1 cellular context compared by ENCODE assay signal in the genomic region with DNA sequence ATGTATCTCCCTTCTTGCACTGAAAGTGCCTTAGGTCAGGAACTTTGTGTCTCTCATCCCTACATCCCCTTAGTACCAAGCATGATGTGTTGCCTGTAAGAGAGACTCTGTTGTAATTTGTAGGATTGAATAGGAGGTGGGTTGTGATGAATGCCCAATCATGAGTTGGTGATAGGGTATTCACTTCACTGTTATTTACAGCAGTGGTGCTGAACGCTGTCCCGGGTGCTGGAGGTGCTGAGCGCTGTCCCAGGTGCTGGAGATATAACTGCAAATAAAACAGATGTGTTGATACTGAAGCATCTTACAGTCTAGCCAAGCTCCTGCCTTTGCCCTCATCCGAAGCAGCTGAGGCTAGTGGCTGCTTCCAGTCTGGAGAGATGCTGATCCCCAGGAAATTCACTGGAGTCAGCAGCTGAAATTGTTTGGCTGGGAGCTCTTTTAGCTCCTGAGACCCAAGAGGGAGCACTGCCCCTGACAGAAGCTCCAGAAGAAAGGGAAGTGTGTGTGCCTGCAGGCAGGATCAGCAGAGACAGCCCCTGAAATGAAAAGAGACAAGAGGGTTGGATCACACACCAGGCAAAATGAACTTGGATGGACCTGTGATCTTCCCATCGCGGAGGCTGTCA.
TF ChIP-seq lines count a peak whose summit lies in the region.

No MANE protein-coding gene starts in this region.

TF ChIP-seq in HepG2, 621 proteins besides CTCF, POLR2A, EP300 and RAD21 (continued from another document and continues in another):
- TF ChIP-seq, protein P1, sequence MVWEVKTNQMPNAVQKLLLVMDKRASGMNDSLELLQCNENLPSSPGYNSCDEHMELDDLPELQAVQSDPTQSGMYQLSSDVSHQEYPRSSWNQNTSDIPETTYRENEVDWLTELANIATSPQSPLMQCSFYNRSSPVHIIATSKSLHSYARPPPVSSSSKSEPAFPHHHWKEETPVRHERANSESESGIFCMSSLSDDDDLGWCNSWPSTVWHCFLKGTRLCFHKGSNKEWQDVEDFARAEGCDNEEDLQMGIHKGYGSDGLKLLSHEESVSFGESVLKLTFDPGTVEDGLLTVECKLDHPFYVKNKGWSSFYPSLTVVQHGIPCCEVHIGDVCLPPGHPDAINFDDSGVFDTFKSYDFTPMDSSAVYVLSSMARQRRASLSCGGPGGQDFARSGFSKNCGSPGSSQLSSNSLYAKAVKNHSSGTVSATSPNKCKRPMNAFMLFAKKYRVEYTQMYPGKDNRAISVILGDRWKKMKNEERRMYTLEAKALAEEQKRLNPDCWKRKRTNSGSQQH (CRISPR knock-in tag; IDR thresholded peaks at IDR 0.05; ENCODE audit: low read depth): peak; percentile 96
- TF ChIP-seq HOXD1 (CRISPR knock-in tag; IDR thresholded peaks at IDR 0.05) (peak; percentile 63; the same call in 1 of the 2 replicates), ONECUT2 (CRISPR knock-in tag; IDR thresholded peaks at IDR 0.05) (peak; percentile 53; the same call in 1 of the 2 replicates), ZNF75D (CRISPR knock-in tag; IDR thresholded peaks at IDR 0.05; ENCODE audit: borderline replicate concordance) (0 out of 2 replicates have a peak, but pooled peaks have one; percentile 80), HES4 (CRISPR knock-in tag; IDR thresholded peaks at IDR 0.05; ENCODE audit: borderline replicate concordance) (peak; percentile 71; the same call in 1 of the 2 replicates), CBX5 (CRISPR knock-in tag; IDR thresholded peaks at IDR 0.05; ENCODE audit: borderline replicate concordance) (0 out of 2 replicates have a peak, but pooled peaks have one; percentile 51), ZFP82 (CRISPR knock-in tag; IDR thresholded peaks at IDR 0.05; ENCODE audit: borderline replicate concordance) (no peak), ZNF557 (CRISPR knock-in tag; IDR thresholded peaks at IDR 0.05) (peak; percentile 95; the same call in 1 of the 2 replicates), ZNF543 (CRISPR knock-in tag; IDR thresholded peaks at IDR 0.05) (0 out of 2 replicates have a peak, but pooled peaks have one; percentile 49), ZNF263 (CRISPR knock-in tag; IDR thresholded peaks at IDR 0.05) (peak; percentile 65), SRY (CRISPR knock-in tag; IDR thresholded peaks at IDR 0.05) (0 out of 2 replicates have a peak, but pooled peaks have one; percentile 58), ZNF564 (CRISPR knock-in tag; IDR thresholded peaks at IDR 0.05) (0 out of 2 replicates have a peak, but pooled peaks have one; percentile 38), AGO1 (IDR thresholded peaks at IDR 0.05; ENCODE audit: low read depth, low read length, poor library complexity, severe bottlenecking) (no peak)
- TF ChIP-seq, protein P2, sequence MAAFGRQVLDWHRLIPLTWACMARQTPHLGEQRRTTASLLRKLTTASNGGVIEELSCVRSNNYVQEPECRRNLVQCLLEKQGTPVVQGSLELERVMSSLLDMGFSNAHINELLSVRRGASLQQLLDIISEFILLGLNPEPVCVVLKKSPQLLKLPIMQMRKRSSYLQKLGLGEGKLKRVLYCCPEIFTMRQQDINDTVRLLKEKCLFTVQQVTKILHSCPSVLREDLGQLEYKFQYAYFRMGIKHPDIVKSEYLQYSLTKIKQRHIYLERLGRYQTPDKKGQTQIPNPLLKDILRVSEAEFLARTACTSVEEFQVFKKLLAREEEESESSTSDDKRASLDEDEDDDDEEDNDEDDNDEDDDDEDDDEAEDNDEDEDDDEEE (CRISPR knock-in tag; IDR thresholded peaks at IDR 0.05): no peak; the same call in 1 of the 2 replicates
- TF ChIP-seq, protein P3, sequence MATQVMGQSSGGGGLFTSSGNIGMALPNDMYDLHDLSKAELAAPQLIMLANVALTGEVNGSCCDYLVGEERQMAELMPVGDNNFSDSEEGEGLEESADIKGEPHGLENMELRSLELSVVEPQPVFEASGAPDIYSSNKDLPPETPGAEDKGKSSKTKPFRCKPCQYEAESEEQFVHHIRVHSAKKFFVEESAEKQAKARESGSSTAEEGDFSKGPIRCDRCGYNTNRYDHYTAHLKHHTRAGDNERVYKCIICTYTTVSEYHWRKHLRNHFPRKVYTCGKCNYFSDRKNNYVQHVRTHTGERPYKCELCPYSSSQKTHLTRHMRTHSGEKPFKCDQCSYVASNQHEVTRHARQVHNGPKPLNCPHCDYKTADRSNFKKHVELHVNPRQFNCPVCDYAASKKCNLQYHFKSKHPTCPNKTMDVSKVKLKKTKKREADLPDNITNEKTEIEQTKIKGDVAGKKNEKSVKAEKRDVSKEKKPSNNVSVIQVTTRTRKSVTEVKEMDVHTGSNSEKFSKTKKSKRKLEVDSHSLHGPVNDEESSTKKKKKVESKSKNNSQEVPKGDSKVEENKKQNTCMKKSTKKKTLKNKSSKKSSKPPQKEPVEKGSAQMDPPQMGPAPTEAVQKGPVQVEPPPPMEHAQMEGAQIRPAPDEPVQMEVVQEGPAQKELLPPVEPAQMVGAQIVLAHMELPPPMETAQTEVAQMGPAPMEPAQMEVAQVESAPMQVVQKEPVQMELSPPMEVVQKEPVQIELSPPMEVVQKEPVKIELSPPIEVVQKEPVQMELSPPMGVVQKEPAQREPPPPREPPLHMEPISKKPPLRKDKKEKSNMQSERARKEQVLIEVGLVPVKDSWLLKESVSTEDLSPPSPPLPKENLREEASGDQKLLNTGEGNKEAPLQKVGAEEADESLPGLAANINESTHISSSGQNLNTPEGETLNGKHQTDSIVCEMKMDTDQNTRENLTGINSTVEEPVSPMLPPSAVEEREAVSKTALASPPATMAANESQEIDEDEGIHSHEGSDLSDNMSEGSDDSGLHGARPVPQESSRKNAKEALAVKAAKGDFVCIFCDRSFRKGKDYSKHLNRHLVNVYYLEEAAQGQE (IDR thresholded peaks at IDR 0.05; ENCODE audit: borderline replicate concordance in 1 of 2, low read depth in 1 of 2, low read length in 2 of 2): peak; percentile 92 to 99
- TF ChIP-seq, protein P4, sequence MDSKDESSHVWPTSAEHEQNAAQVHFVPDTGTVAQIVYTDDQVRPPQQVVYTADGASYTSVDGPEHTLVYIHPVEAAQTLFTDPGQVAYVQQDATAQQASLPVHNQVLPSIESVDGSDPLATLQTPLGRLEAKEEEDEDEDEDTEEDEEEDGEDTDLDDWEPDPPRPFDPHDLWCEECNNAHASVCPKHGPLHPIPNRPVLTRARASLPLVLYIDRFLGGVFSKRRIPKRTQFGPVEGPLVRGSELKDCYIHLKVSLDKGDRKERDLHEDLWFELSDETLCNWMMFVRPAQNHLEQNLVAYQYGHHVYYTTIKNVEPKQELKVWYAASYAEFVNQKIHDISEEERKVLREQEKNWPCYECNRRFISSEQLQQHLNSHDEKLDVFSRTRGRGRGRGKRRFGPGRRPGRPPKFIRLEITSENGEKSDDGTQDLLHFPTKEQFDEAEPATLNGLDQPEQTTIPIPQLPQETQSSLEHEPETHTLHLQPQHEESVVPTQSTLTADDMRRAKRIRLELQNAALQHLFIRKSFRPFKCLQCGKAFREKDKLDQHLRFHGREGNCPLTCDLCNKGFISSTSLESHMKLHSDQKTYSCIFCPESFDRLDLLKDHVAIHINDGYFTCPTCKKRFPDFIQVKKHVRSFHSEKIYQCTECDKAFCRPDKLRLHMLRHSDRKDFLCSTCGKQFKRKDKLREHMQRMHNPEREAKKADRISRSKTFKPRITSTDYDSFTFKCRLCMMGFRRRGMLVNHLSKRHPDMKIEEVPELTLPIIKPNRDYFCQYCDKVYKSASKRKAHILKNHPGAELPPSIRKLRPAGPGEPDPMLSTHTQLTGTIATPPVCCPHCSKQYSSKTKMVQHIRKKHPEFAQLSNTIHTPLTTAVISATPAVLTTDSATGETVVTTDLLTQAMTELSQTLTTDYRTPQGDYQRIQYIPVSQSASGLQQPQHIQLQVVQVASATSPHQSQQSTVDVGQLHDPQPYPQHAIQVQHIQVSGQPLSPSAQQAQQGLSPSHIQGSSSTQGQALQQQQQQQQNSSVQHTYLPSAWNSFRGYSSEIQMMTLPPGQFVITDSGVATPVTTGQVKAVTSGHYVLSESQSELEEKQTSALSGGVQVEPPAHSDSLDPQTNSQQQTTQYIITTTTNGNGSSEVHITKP (CRISPR knock-in tag; IDR thresholded peaks at IDR 0.05; ENCODE audit: low read depth): peak; percentile 73; the same call in 1 of the 2 replicates
- TF ChIP-seq, protein P5, sequence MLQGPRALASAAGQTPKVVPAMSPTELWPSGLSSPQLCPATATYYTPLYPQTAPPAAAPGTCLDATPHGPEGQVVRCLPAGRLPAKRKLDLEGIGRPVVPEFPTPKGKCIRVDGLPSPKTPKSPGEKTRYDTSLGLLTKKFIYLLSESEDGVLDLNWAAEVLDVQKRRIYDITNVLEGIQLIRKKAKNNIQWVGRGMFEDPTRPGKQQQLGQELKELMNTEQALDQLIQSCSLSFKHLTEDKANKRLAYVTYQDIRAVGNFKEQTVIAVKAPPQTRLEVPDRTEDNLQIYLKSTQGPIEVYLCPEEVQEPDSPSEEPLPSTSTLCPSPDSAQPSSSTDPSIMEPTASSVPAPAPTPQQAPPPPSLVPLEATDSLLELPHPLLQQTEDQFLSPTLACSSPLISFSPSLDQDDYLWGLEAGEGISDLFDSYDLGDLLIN (CRISPR knock-in tag; IDR thresholded peaks at IDR 0.05; ENCODE audit: borderline replicate concordance): peak; percentile 66; the same call in 1 of the 2 replicates
- TF ChIP-seq, protein P6, sequence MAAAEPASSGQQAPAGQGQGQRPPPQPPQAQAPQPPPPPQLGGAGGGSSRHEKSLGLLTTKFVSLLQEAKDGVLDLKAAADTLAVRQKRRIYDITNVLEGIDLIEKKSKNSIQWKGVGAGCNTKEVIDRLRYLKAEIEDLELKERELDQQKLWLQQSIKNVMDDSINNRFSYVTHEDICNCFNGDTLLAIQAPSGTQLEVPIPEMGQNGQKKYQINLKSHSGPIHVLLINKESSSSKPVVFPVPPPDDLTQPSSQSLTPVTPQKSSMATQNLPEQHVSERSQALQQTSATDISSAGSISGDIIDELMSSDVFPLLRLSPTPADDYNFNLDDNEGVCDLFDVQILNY (CRISPR knock-in tag; conservative IDR thresholded peaks at IDR 0.05): peak; percentile 77
- TF ChIP-seq, protein P7, sequence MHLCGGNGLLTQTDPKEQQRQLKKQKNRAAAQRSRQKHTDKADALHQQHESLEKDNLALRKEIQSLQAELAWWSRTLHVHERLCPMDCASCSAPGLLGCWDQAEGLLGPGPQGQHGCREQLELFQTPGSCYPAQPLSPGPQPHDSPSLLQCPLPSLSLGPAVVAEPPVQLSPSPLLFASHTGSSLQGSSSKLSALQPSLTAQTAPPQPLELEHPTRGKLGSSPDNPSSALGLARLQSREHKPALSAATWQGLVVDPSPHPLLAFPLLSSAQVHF (CRISPR knock-in tag; IDR thresholded peaks at IDR 0.05): peak; percentile 54; the same call in 1 of the 2 replicates
- TF ChIP-seq, protein P8, sequence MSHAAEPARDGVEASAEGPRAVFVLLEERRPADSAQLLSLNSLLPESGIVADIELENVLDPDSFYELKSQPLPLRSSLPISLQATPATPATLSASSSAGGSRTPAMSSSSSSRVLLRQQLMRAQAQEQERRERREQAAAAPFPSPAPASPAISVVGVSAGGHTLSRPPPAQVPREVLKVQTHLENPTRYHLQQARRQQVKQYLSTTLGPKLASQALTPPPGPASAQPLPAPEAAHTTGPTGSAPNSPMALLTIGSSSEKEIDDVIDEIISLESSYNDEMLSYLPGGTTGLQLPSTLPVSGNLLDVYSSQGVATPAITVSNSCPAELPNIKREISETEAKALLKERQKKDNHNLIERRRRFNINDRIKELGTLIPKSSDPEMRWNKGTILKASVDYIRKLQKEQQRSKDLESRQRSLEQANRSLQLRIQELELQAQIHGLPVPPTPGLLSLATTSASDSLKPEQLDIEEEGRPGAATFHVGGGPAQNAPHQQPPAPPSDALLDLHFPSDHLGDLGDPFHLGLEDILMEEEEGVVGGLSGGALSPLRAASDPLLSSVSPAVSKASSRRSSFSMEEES (CRISPR knock-in tag; IDR thresholded peaks at IDR 0.05): peak; percentile 79
- TF ChIP-seq, protein P9, sequence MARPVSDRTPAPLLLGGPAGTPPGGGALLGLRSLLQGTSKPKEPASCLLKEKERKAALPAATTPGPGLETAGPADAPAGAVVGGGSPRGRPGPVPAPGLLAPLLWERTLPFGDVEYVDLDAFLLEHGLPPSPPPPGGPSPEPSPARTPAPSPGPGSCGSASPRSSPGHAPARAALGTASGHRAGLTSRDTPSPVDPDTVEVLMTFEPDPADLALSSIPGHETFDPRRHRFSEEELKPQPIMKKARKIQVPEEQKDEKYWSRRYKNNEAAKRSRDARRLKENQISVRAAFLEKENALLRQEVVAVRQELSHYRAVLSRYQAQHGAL (CRISPR knock-in tag; IDR thresholded peaks at IDR 0.05; ENCODE audit: not compliant biosample characterization): peak; percentile 78
- TF ChIP-seq, protein P10, sequence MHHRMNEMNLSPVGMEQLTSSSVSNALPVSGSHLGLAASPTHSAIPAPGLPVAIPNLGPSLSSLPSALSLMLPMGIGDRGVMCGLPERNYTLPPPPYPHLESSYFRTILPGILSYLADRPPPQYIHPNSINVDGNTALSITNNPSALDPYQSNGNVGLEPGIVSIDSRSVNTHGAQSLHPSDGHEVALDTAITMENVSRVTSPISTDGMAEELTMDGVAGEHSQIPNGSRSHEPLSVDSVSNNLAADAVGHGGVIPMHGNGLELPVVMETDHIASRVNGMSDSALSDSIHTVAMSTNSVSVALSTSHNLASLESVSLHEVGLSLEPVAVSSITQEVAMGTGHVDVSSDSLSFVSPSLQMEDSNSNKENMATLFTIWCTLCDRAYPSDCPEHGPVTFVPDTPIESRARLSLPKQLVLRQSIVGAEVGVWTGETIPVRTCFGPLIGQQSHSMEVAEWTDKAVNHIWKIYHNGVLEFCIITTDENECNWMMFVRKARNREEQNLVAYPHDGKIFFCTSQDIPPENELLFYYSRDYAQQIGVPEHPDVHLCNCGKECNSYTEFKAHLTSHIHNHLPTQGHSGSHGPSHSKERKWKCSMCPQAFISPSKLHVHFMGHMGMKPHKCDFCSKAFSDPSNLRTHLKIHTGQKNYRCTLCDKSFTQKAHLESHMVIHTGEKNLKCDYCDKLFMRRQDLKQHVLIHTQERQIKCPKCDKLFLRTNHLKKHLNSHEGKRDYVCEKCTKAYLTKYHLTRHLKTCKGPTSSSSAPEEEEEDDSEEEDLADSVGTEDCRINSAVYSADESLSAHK (CRISPR knock-in tag; IDR thresholded peaks at IDR 0.05; ENCODE audit: borderline replicate concordance): peak; percentile 91; the same call in 1 of the 2 replicates
- TF ChIP-seq, protein P11, sequence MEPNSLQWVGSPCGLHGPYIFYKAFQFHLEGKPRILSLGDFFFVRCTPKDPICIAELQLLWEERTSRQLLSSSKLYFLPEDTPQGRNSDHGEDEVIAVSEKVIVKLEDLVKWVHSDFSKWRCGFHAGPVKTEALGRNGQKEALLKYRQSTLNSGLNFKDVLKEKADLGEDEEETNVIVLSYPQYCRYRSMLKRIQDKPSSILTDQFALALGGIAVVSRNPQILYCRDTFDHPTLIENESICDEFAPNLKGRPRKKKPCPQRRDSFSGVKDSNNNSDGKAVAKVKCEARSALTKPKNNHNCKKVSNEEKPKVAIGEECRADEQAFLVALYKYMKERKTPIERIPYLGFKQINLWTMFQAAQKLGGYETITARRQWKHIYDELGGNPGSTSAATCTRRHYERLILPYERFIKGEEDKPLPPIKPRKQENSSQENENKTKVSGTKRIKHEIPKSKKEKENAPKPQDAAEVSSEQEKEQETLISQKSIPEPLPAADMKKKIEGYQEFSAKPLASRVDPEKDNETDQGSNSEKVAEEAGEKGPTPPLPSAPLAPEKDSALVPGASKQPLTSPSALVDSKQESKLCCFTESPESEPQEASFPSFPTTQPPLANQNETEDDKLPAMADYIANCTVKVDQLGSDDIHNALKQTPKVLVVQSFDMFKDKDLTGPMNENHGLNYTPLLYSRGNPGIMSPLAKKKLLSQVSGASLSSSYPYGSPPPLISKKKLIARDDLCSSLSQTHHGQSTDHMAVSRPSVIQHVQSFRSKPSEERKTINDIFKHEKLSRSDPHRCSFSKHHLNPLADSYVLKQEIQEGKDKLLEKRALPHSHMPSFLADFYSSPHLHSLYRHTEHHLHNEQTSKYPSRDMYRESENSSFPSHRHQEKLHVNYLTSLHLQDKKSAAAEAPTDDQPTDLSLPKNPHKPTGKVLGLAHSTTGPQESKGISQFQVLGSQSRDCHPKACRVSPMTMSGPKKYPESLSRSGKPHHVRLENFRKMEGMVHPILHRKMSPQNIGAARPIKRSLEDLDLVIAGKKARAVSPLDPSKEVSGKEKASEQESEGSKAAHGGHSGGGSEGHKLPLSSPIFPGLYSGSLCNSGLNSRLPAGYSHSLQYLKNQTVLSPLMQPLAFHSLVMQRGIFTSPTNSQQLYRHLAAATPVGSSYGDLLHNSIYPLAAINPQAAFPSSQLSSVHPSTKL (CRISPR knock-in tag; IDR thresholded peaks at IDR 0.05): peak; percentile 59; the same call in 1 of the 2 replicates
